ENCODE assay signal across 14 cellular contexts in the genomic region with DNA sequence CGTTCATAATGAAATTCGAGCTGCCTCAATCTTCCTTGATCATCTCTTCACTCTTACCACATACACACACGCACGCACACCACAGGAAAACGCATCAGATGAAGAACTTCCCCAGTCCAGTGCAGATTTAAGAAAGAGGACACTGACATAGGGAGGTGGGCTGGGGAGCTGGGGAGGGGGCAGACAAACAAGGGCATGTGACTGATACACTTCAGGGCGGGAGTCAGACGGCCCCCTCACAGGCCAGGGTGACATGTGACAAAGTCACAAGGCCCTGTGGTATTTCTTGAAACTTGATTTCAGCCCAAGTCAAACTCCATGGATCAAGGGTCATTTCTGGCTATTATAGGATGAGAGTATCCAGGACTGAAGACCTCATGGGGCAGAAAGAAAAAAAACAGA.
A peak's percentile ranks its signal among the peaks of the same experiment; 100 is the strongest.
DNase-seq lines count a peak whose midpoint lies in the region; ATAC-seq and TF ChIP-seq lines count a peak whose summit lies in the region.
"Had no signal": no experiment of that assay in that cellular context is flagged by ENCODE, and none has a peak within 500 bp of the region (broad histone marks: within the 10 kb centered on the region; RNA-seq: fewer than 3 reads in every experiment).

No MANE protein-coding gene starts in this region.

- H3K9me2 ChIP-seq in OCI-LY7 (ENCODE audit: insufficient read depth, low read length): no peaks in the 10 kb centered on the region

- TF ChIP-seq POLR2A in Peyer's patch (IDR thresholded peaks at IDR 0.05) (no peak), esophagus squamous epithelium (IDR thresholded peaks at IDR 0.05) (no peak)

- H3K27me3 ChIP-seq in BLaER1 (no peaks in the 10 kb centered on the region), Peyer's patch (no peaks in the 10 kb centered on the region), esophagus squamous epithelium (no peaks in the 10 kb centered on the region)

- no peak overlapping the region for H3K27ac ChIP-seq in BLaER1
- H3K27ac ChIP-seq in Peyer's patch: peak overlapping the region in 3 of 4 donors; percentile 3 to 62 (median 34)
- H3K27ac ChIP-seq in esophagus squamous epithelium: peak overlapping the region; percentile 24 to 87 (median 78)
- no peak overlapping the region for H3K27ac ChIP-seq in OCI-LY7 (ENCODE audit: low read depth, low read length, poor library complexity, severe bottlenecking)
- H3K27ac ChIP-seq: KMS-11 had no signal

- H3K27me3 Mint-ChIP-seq in osteocyte (ENCODE audit: unreplicated experiment): no peaks in the 10 kb centered on the region

- H3K9me3 Mint-ChIP-seq in osteocyte (ENCODE audit: unreplicated experiment): no peaks in the 10 kb centered on the region
- H3K9me3 Mint-ChIP-seq: naive thymus-derived CD8-positive, alpha-beta T cell had no signal

- no peaks in the 10 kb centered on the region for H4K20me1 ChIP-seq in BLaER1
- no peaks in the 10 kb centered on the region for H4K20me1 ChIP-seq in OCI-LY7 (ENCODE audit: insufficient read depth, low read length)

- no peak for DNase-seq in Peyer's patch
- no peak for DNase-seq in esophagus squamous epithelium (lab: John Stamatoyannopoulos, UW)
- DNase-seq in osteocyte (ENCODE audit: extremely low spot score, unreplicated experiment): no peak
- no peak for DNase-seq in DMS153 treated with DMSO at 0.1 percent for 48 hours (lab: John Stamatoyannopoulos, UW; ENCODE audit: unreplicated experiment)
- no peak for DNase-seq in COLO829 (ENCODE audit: low spot score)
- DNase-seq in OCI-LY7 (ENCODE audit: low spot score): no peak
- DNase-seq: activated naive CD4-positive, alpha-beta T cell treated with anti-CD3 and anti-CD28 coated beads, Interleukin-2, amount 50 U/mL, for 16 hours; naive thymus-derived CD8-positive, alpha-beta T cell; NCI-H510A; stimulated activated naive CD4-positive, alpha-beta T cell treated with Interleukin-2 at 50 U/mL for 16 hours had no signal

- ATAC-seq in HG03280 (IDR thresholded peaks at IDR 0.05; ENCODE audit: unreplicated experiment): no peak
- ATAC-seq: naive thymus-derived CD8-positive, alpha-beta T cell had no signal

- CTCF ChIA-PET in OCI-LY7 (lab: Charles Lee; ENCODE audit: unreplicated experiment): no interaction called here

- POLR2A ChIA-PET in OCI-LY7 (lab: Charles Lee): interaction anchor here (0.6 kb wide), 1 partner anchor 315 kb away, joined by 3 read pairs; no protein-coding TSS in a partner anchor

- H3K9ac ChIP-seq in BLaER1: no peak overlapping the region
- H3K9ac ChIP-seq: KMS-11 had no signal

- H3K4me1 Mint-ChIP-seq in osteocyte (ENCODE audit: unreplicated experiment): peaks cover 64% of the 10 kb centered on the region
- H3K4me1 Mint-ChIP-seq: naive thymus-derived CD8-positive, alpha-beta T cell had no signal

- H3K4me2 ChIP-seq in BLaER1 (peak overlapping the region; percentile 65), OCI-LY7 (ENCODE audit: low read length) (no peak overlapping the region)
- H3K4me2 ChIP-seq: KMS-11 had no signal

- no peaks in the 10 kb centered on the region for H3K9me3 ChIP-seq in BLaER1
- no peaks in the 10 kb centered on the region for H3K9me3 ChIP-seq in Peyer's patch
- H3K9me3 ChIP-seq in esophagus squamous epithelium: no peaks in the 10 kb centered on the region
- H3K9me3 ChIP-seq in OCI-LY7 (ENCODE audit: low read length): no peaks in the 10 kb centered on the region
- H3K9me3 ChIP-seq: HAP-1 had no signal

- WGBS in esophagus squamous epithelium, 2 donors: 65 to 72% methylated on average over 2 to 7 of the region's 7 CpGs

- H3K36me3 Mint-ChIP-seq in osteocyte (ENCODE audit: unreplicated experiment): peaks cover 3% of the 10 kb centered on the region
- H3K36me3 Mint-ChIP-seq: naive thymus-derived CD8-positive, alpha-beta T cell had no signal

- no peaks in the 10 kb centered on the region for H3K79me2 ChIP-seq in OCI-LY7 (ENCODE audit: insufficient read depth, low read depth, low read length)

- no peak overlapping the region for H3K4me3 ChIP-seq in BLaER1
- no peak overlapping the region for H3K4me3 ChIP-seq in Peyer's patch
- H3K4me3 ChIP-seq in esophagus squamous epithelium: no peak overlapping the region
- H3K4me3 ChIP-seq in OCI-LY7 (ENCODE audit: low read depth, low read length, poor library complexity, severe bottlenecking): no peak overlapping the region
- H3K4me3 ChIP-seq: HAP-1 had no signal

- TF ChIP-seq CTCF in Peyer's patch (IDR thresholded peaks at IDR 0.05) (no peak), esophagus squamous epithelium (IDR thresholded peaks at IDR 0.05) (no peak), osteocyte (IDR thresholded peaks at IDR 0.05) (no peak), OCI-LY7 (conservative IDR thresholded peaks at IDR 0.05; ENCODE audit: low read length) (no peak)

- H3K36me3 ChIP-seq in BLaER1 (no peaks in the 10 kb centered on the region), Peyer's patch (no peaks in the 10 kb centered on the region), esophagus squamous epithelium (no peaks in the 10 kb centered on the region), OCI-LY7 (ENCODE audit: insufficient read depth, low read length) (no peaks in the 10 kb centered on the region)
- H3K36me3 ChIP-seq: HAP-1 had no signal

- H3K4me3 Mint-ChIP-seq in osteocyte (ENCODE audit: unreplicated experiment): no peak overlapping the region
- H3K4me3 Mint-ChIP-seq: naive thymus-derived CD8-positive, alpha-beta T cell had no signal

- peak overlapping the region; percentile 93 for H3K27ac Mint-ChIP-seq in osteocyte (ENCODE audit: unreplicated experiment)
- H3K27ac Mint-ChIP-seq: naive thymus-derived CD8-positive, alpha-beta T cell had no signal

- H2AFZ ChIP-seq in OCI-LY7 (ENCODE audit: low read length): no peak overlapping the region

- intact Hi-C loops in esophagus squamous epithelium (cut with DNase I) (no loop called here), OCI-LY7 (cut with micrococcal nuclease; ENCODE audit: unreplicated experiment) (no loop called here)

- H3K4me1 ChIP-seq in BLaER1 (peaks cover 43% of the 10 kb centered on the region), Peyer's patch (peaks cover 0 to 15% (median 0%) of the 10 kb centered on the region in 4 donors), esophagus squamous epithelium (peaks cover 0 to 46% (median 9%) of the 10 kb centered on the region in 3 donors), OCI-LY7 (ENCODE audit: insufficient read depth, low read length, poor library complexity, severe bottlenecking) (no peaks in the 10 kb centered on the region)
- H3K4me1 ChIP-seq: HAP-1 had no signal

- no TSS peak for BruUV-seq in OCI-LY7 (replicated peaks; lab: Mats Ljungman, UMichigan)

Comparison
In these comparisons a context has a peak if more than half of its experiments do, and no peak if none do; other contexts are left out.
1. H3K27ac ChIP-seq: peak in Peyer's patch (3 of 4) and esophagus squamous epithelium (4 of 4); none in BLaER1 (single experiment) and OCI-LY7 (single experiment).